Comparison of ENCODE assay signal across 17 cellular contexts in genomic region chr16:78515421-78515820, GRCh38.
"Had no signal": no experiment of that assay in that cellular context is flagged by ENCODE, and none has a peak within 500 bp of the region (broad histone marks: within the 10 kb centered on the region; RNA-seq: fewer than 3 reads in every experiment).

No MANE protein-coding gene starts in this region.

- H3K36me3 ChIP-seq: SJCRH30 had no signal

- DNase-seq: KBM-7, MV-4-11, NCI-H1048, NCI-H1105, NCI-H1417, NCI-H1436 treated with DMSO at 0.1 percent for 48 hours, NCI-H1694, NCI-H187 treated with DMSO at 0.1 percent for 48 hours, NCI-H2029 treated with DMSO at 0.1 percent for 48 hours, NCI-H2171 treated with DMSO at 0.1 percent for 48 hours, NCI-H345, NCI-H446 treated with DMSO at 0.1 percent for 48 hours, NCI-H524 treated with DMSO at 0.1 percent for 48 hours, NCI-H69, NCI-H774, SHP77 treated with DMSO at 0.1 percent for 48 hours, SJCRH30 had no signal

- H3K27me3 ChIP-seq: SJCRH30 had no signal

- H3K27ac ChIP-seq: SJCRH30 had no signal

- H3K9me3 ChIP-seq: SJCRH30 had no signal

- H3K4me3 ChIP-seq: SJCRH30 had no signal

- H3K4me1 ChIP-seq: SJCRH30 had no signal
